Comparison of ENCODE assay signal across 16 cellular contexts in genomic region chr18:35949090-35949489, GRCh38.
DNase-seq lines count a peak whose midpoint lies in the region; ATAC-seq, FAIRE-seq and TF ChIP-seq lines count a peak whose summit lies in the region.
"Had no signal": no experiment of that assay in that cellular context is flagged by ENCODE, and none has a peak within 500 bp of the region (broad histone marks: within the 10 kb centered on the region; RNA-seq: fewer than 3 reads in every experiment).

No MANE protein-coding gene starts in this region.

- H3K9me3 Mint-ChIP-seq in naive thymus-derived CD8-positive, alpha-beta T cell, result no peaks in the 10 kb centered on the region

- H3K27ac Mint-ChIP-seq in naive thymus-derived CD8-positive, alpha-beta T cell, result no peak overlapping the region

- intact Hi-C loops in thyroid gland (cut with DNase I), result no loop called here

- peak; percentile 64 for FAIRE-seq in D721Med (lab: Jason Lieb, UNC)
- FAIRE-seq: endothelial cell of umbilical vein had no signal

- TF ChIP-seq CTCF in D721Med (IDR thresholded peaks at IDR 0.05; ENCODE audit: insufficient read depth, missing control alignments), result no peak
- TF ChIP-seq CTCF in epithelial cell of esophagus (IDR thresholded peaks at IDR 0.05; ENCODE audit: insufficient read depth, low read depth, low read length, missing control alignments), result no peak
- no peak for TF ChIP-seq CTCF in upper lobe of left lung (IDR thresholded peaks at IDR 0.05)
- TF ChIP-seq CTCF in thyroid gland (IDR thresholded peaks at IDR 0.05), result no peak

- peak overlapping the region in 8 of 10 donors; percentile 66 to 93 (median 82) for H3K4me3 Mint-ChIP-seq in naive thymus-derived CD8-positive, alpha-beta T cell

- H3K36me3 ChIP-seq in HUES64 (ENCODE audit: insufficient read depth, low read length), result peaks cover 14% of the 10 kb centered on the region
- no peaks in the 10 kb centered on the region for H3K36me3 ChIP-seq in upper lobe of left lung
- H3K36me3 ChIP-seq in thyroid gland, result no peaks in the 10 kb centered on the region
- H3K36me3 ChIP-seq: breast epithelium, left lung had no signal

- TF ChIP-seq EP300 in upper lobe of left lung (IDR thresholded peaks at IDR 0.05), result no peak

- H3K4me3 ChIP-seq in HUES64 (ENCODE audit: low read length) (peak overlapping the region; percentile 92), epithelial cell of esophagus (ENCODE audit: low read length) (no peak overlapping the region), upper lobe of left lung (no peak overlapping the region), thyroid gland (replicated peaks in 1 of 3) (no peak overlapping the region)
- H3K4me3 ChIP-seq: GM23248, mucosa of descending colon had no signal

- H3K4me1 Mint-ChIP-seq in naive thymus-derived CD8-positive, alpha-beta T cell, result peaks cover 3 to 13% (median 10%) of the 10 kb centered on the region in 4 donors

- H3K27me3 Mint-ChIP-seq in naive thymus-derived CD8-positive, alpha-beta T cell, result peaks cover 9 to 26% (median 18%) of the 10 kb centered on the region in 5 donors

- H3K9me3 ChIP-seq in HUES64 (ENCODE audit: insufficient read depth, low read depth, low read length) (0 out of 2 replicates have a peak, but pooled peaks cover 6% of the 10 kb centered on the region), upper lobe of left lung (no peaks in the 10 kb centered on the region), thyroid gland (no peaks in the 10 kb centered on the region)
- H3K9me3 ChIP-seq: breast epithelium, left lung, mucosa of descending colon had no signal

- peaks cover 0 to 2% (median 0%) of the 10 kb centered on the region in 3 donors for H3K36me3 Mint-ChIP-seq in naive thymus-derived CD8-positive, alpha-beta T cell

- POLR2A ChIA-PET in naive thymus-derived CD8-positive, alpha-beta T cell (lab: Charles Lee), result interaction anchor here (0.5 kb wide), 1 partner anchor 8 kb away, joined by 7 read pairs; no protein-coding TSS in a partner anchor

- H3K4me1 ChIP-seq in HUES64 (ENCODE audit: insufficient read depth, low read length) (peaks cover 20% of the 10 kb centered on the region), upper lobe of left lung (peaks cover 4 to 9% (median 7%) of the 10 kb centered on the region in 4 donors), thyroid gland (peaks cover 0 to 6% of the 10 kb centered on the region in 2 donors)
- H3K4me1 ChIP-seq: breast epithelium had no signal

- no peak for ATAC-seq in naive thymus-derived CD8-positive, alpha-beta T cell
- ATAC-seq in upper lobe of left lung (ENCODE audit: low FRiP score in 2 of 2) (no peak), GM18909 (IDR thresholded peaks at IDR 0.05; ENCODE audit: poor library complexity, unreplicated experiment) (no peak)

- WGBS in HUES64, result 56% methylated on average over 6 of the region's 6 CpGs
- 71 to 75% methylated on average over 6 of the region's 6 CpGs for WGBS in upper lobe of left lung, 2 donors
- WGBS in thyroid gland, 2 donors, result 78 to 83% methylated on average over 6 of the region's 6 CpGs

- TF ChIP-seq POLR2A in upper lobe of left lung (IDR thresholded peaks at IDR 0.05) (no peak), thyroid gland (IDR thresholded peaks at IDR 0.05) (no peak)

- H3K27me3 ChIP-seq in HUES64 (ENCODE audit: insufficient read depth, low read length), result peaks cover 9% of the 10 kb centered on the region; the same call in 1 of the 2 replicates
- no peaks in the 10 kb centered on the region for H3K27me3 ChIP-seq in upper lobe of left lung
- no peaks in the 10 kb centered on the region for H3K27me3 ChIP-seq in thyroid gland
- H3K27me3 ChIP-seq: breast epithelium had no signal

- H3K27ac ChIP-seq in HUES64 (ENCODE audit: low read depth, low read length) (no peak overlapping the region), upper lobe of left lung (no peak overlapping the region), thyroid gland (no peak overlapping the region)
- H3K27ac ChIP-seq: breast epithelium, GM23248, left lung had no signal

- DNase-seq in D721Med (ENCODE audit: insufficient read length, low spot score) (no peak), epithelial cell of esophagus (ENCODE audit: low read depth) (peak; percentile 25), upper lobe of left lung (no peak), thyroid gland (no peak)
- no peak for DNase-seq in naive thymus-derived CD8-positive, alpha-beta T cell
- DNase-seq: activated CD4-positive, CD25-positive, alpha-beta regulatory T cell treated with anti-CD3 and anti-CD28 coated beads, Interleukin-2, amount 50 U/mL, for 72 hours; AML-193; COR-L47; GM23248; left lung; mucosa of descending colon; NCI-H1105 had no signal

- H3K9ac ChIP-seq in HUES64 (ENCODE audit: low read depth, low read length), result peak overlapping the region; percentile 86
- H3K9ac ChIP-seq: GM23248 had no signal
